ENCODE assay signal across 1 cellular context in the genomic region with DNA sequence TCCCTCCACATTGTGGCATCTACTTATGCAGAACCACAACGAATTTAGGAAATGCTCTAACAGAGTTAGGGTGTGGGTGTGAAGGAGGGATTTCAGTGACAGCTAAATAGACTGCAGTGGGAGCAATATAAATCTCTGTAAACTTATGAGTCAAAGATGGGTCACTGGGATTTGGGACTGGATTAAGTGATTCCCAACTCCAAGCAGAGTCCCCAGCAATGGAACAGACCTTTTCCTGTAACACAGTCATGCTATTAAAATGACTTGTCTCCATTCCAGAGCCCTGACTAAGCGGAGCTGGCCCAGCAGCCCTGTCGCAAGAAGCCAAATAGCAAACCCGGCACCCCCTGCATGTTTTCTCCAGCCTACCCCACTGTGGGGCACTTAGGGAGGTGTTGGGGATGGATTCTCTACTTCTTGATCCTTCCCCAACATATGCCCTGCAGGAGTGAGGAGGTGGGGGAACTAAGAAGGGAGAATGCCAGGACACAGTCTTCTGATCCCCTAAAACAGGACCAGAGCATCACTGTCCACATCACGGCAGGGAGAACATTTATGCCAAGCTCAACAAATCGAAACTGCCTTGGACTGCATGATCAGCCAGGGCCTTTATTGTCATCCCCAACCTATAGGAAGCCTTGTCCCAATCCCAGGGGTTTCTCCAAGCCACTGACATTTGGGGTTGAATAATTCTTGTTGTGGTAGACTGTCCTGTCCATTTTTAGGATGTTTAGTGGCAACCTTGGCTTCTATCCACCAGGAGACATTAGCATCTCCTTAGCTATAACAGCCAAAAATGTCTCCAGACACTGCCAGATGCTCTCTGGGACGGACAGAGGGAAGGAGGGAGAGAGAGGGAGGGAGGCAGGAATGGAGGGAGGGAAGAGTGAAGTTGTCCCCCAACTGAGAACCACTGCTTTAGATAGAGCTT.
TF ChIP-seq lines count a peak whose summit lies in the region.

No MANE protein-coding gene starts in this region.

TF ChIP-seq in WTC11, 78 proteins besides CTCF, POLR2A, EP300 and RAD21 (continued from another document):
- TF ChIP-seq, protein P1, sequence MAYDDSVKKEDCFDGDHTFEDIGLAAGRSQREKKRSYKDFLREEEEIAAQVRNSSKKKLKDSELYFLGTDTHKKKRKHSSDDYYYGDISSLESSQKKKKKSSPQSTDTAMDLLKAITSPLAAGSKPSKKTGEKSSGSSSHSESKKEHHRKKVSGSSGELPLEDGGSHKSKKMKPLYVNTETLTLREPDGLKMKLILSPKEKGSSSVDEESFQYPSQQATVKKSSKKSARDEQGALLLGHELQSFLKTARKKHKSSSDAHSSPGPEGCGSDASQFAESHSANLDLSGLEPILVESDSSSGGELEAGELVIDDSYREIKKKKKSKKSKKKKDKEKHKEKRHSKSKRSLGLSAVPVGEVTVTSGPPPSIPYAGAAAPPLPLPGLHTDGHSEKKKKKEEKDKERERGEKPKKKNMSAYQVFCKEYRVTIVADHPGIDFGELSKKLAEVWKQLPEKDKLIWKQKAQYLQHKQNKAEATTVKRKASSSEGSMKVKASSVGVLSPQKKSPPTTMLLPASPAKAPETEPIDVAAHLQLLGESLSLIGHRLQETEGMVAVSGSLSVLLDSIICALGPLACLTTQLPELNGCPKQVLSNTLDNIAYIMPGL (CRISPR knock-in tag; IDR thresholded peaks at IDR 0.05), result no peak
